ENCODE assay signal across 26 cellular contexts in the genomic region with DNA sequence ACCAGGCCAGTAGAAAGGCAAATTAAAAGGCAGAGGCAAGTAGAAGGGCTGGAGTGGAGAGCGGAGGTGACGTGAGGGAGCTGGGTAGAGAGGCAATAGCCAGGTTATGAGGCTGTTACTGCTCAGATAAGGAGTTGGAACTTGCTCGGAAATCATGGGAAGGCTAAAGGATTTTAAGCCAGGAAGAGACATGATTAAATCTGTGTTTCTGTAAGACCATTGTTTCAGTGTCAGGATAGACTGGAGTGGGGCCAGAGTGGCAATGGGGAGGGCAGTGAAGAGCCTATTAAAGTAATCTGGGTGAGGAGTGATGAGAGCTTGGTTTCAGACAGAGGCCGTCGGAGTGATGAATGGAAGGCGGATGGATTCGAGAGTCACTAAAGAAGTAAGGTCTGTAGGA. TPM values are rescaled to one million over a fixed set of nuclear protein-coding genes. Genes with fewer than 3 reads are reported as not detected.
DNase-seq lines count a peak whose midpoint lies in the region; ATAC-seq and TF ChIP-seq lines count a peak whose summit lies in the region.
"Had no signal": no experiment of that assay in that cellular context is flagged by ENCODE, and none has a peak within 500 bp of the region (broad histone marks: within the 10 kb centered on the region; RNA-seq: fewer than 3 reads in every experiment).

No MANE protein-coding gene starts in this region.

- TF ChIP-seq CTCF in BE2C (IDR thresholded peaks at IDR 0.05; ENCODE audit: low read depth, low read length) = no peak
- no peak for TF ChIP-seq CTCF in HEK293 (tag by site-specific recombination; IDR thresholded peaks at IDR 0.05)
- TF ChIP-seq CTCF in WERI-Rb-1 (IDR thresholded peaks at IDR 0.05; ENCODE audit: low read depth, low read length) = no peak
- no peak for TF ChIP-seq CTCF in heart right ventricle (IDR thresholded peaks at IDR 0.05)
- no peak for TF ChIP-seq CTCF in coronary artery (IDR thresholded peaks at IDR 0.05)

- H3K27ac ChIP-seq in HEK293 (ENCODE audit: extremely low read depth, low read depth, low read length) = no peak overlapping the region
- H3K27ac ChIP-seq in WERI-Rb-1 = no peak overlapping the region
- H3K27ac ChIP-seq in heart right ventricle = peak overlapping the region in 7 of 10 donors; percentile 30 to 68 (median 62)
- H3K27ac ChIP-seq in coronary artery = no peak overlapping the region
- H3K27ac ChIP-seq: parathyroid adenoma, tibial nerve, VCaP had no signal

- POLR2A ChIA-PET in HEK293 (lab: Yijun Ruan, JAX) = interaction anchor here (0.6 kb wide), 1 partner anchor 172 kb away, joined by 4 read pairs; no protein-coding TSS in a partner anchor

- no peaks in the 10 kb centered on the region for H3K27me3 ChIP-seq in BE2C
- H3K27me3 ChIP-seq in WERI-Rb-1 (ENCODE audit: insufficient read depth, low read depth, severe bottlenecking) = no peaks in the 10 kb centered on the region
- H3K27me3 ChIP-seq in heart right ventricle = no peaks in the 10 kb centered on the region
- H3K27me3 ChIP-seq: tibial nerve had no signal

- H3K4me3 ChIP-seq in BE2C (ENCODE audit: low read depth, low read length) (peak overlapping the region; percentile 3; the same call in 1 of the 2 replicates), HEK293 (ENCODE audit: low read depth, low read length) (no peak overlapping the region), WERI-Rb-1 (ENCODE audit: low read depth, low read length) (no peak overlapping the region), heart right ventricle (no peak overlapping the region), coronary artery (no peak overlapping the region)
- H3K4me3 ChIP-seq: tibial nerve had no signal

- CTCF ChIA-PET in HEK293 (lab: Yijun Ruan, JAX) = interaction anchor here (0.8 to 2.4 kb wide), 4 partner anchors 9 to 167 kb away, joined by 3 to 12 read pairs (median 5); no protein-coding TSS in a partner anchor

- H3K36me3 ChIP-seq in BE2C = no peaks in the 10 kb centered on the region
- H3K36me3 ChIP-seq in HEK293 (ENCODE audit: control insufficient read depth in 2 of 2, insufficient read depth in 1 of 2, low read length in 2 of 2) = no peaks in the 10 kb centered on the region
- H3K36me3 ChIP-seq in WERI-Rb-1 = no peaks in the 10 kb centered on the region
- no peaks in the 10 kb centered on the region for H3K36me3 ChIP-seq in heart right ventricle
- H3K36me3 ChIP-seq: tibial nerve had no signal

- 28 to 36% methylated on average over 7 of the region's 7 CpGs for WGBS in heart right ventricle, 2 donors

- DNase-seq in BE2C = peak; percentile 49
- DNase-seq in WERI-Rb-1 = peak; percentile 44
- peak; percentile 22 to 36 for DNase-seq in heart right ventricle
- no peak for DNase-seq in foreskin melanocyte
- no peak for DNase-seq in NK-92 treated with Interleukin-12 subunit alpha and Interleukin-12 subunit beta, amount 100 ng/mL, for 24 hours (lab: John Stamatoyannopoulos, UW)
- no peak for DNase-seq in HuH-7 (ENCODE audit: low spot score)
- DNase-seq in coronary artery (ENCODE audit: low spot score) = no peak
- DNase-seq: activated CD4-positive, alpha-beta T cell treated with anti-CD3 and anti-CD28 coated beads, Interleukin-2, amount 50 U/mL, for 4 hours; activated T-cell treated with anti-CD3 and anti-CD28 coated beads for 4 hours; CD8-positive, alpha-beta T cell; central memory CD4-positive, alpha-beta T cell; DMS53; erythroblast; KBM-7; left colon; midbrain; MV-4-11; NCI-H2081; NCI-H526; nephron progenitor cell; stimulated activated CD4-positive, alpha-beta T cell treated with anti-CD3 and anti-CD28 coated beads, Interleukin-1b, Interleukin-23, amount 100 ng/mL, for 48 hours; stimulated activated naive B cell treated with anti-CD40 and anti-IgM and Interleukin-4, amounts not matched to agents 10 μg/mL and 1 μg/mL and 100 μg/mL, for 72 hours had no signal

- peak; percentile 50 to 88 (median 67) for ATAC-seq in heart right ventricle
- ATAC-seq: CD8-positive, alpha-beta T cell; left colon; stimulated activated naive B cell treated with anti-CD40 and anti-IgM and Interleukin-4, amounts not matched to agents 10 μg/mL and 1 μg/mL and 100 μg/mL, for 72 hours had no signal

- intact Hi-C loops in heart right ventricle (cut with DNase I) = loop anchor here in 1 of 10 donors (5.0 kb wide), 1 partner anchor 638 kb away; no protein-coding TSS in a partner anchor

- no peaks in the 10 kb centered on the region for H3K9me3 ChIP-seq in BE2C
- no peaks in the 10 kb centered on the region for H3K9me3 ChIP-seq in HEK293 (ENCODE audit: control insufficient read depth, insufficient read depth, low read depth, low read length)
- H3K9me3 ChIP-seq in WERI-Rb-1 (ENCODE audit: severe bottlenecking) = no peaks in the 10 kb centered on the region
- H3K9me3 ChIP-seq in heart right ventricle = no peaks in the 10 kb centered on the region
- H3K9me3 ChIP-seq: tibial nerve had no signal

- H3K4me1 ChIP-seq in BE2C (peaks cover 5% of the 10 kb centered on the region; the same call in 1 of the 2 replicates), HEK293 (ENCODE audit: control insufficient read depth, insufficient read depth, low read length) (no peaks in the 10 kb centered on the region), heart right ventricle (peaks cover 0 to 54% (median 9%) of the 10 kb centered on the region in 9 donors)
- H3K4me1 ChIP-seq: parathyroid adenoma had no signal

TF ChIP-seq in HEK293, 187 proteins besides CTCF, POLR2A, EP300 and RAD21:
- no peak for TF ChIP-seq ZNF169 (tag by site-specific recombination; IDR thresholded peaks at IDR 0.05)
- TF ChIP-seq ZBTB17 (tag by site-specific recombination; IDR thresholded peaks at IDR 0.05) = peak; percentile 49; the same call in 1 of the 2 replicates
- TF ChIP-seq, protein P1, sequence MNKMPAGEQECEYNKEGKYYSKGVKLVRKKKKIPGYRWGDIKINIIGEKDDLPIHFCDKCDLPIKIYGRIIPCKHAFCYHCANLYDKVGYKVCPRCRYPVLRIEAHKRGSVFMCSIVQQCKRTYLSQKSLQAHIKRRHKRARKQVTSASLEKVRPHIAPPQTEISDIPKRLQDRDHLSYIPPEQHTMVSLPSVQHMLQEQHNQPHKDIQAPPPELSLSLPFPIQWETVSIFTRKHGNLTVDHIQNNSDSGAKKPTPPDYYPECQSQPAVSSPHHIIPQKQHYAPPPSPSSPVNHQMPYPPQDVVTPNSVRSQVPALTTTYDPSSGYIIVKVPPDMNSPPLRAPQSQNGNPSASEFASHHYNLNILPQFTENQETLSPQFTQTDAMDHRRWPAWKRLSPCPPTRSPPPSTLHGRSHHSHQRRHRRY (tag by site-specific recombination; IDR thresholded peaks at IDR 0.05) = no peak
- TF ChIP-seq KLF7 (tag by site-specific recombination; IDR thresholded peaks at IDR 0.05; ENCODE audit: borderline replicate concordance) = no peak

RNA-seq across cellular contexts. Expression of a gene that starts 39.0 kb away (rescaled TPM):
- polyA plus RNA-seq in BE2C (2012; ENCODE audit: insufficient read depth, insufficient read length, low read depth) = 19.7 TPM
- total RNA-seq in heart right ventricle = 10 to 100 TPM in 9 of 10 donors, 1 to 10 TPM in 1; 8.4 to 41.0 (median 23.3) TPM
- polyA plus RNA-seq in heart right ventricle = 10 to 100 TPM in 1 of 2 donors, 1 to 10 TPM in 1; 7.3 to 16.1 TPM

Comparison
In these comparisons a context has a peak if more than half of its experiments do, and no peak if none do; other contexts are left out.
1. DNase-seq: peak in BE2C (single experiment), WERI-Rb-1 (single experiment) and heart right ventricle (2 of 2); none in foreskin melanocyte (single experiment), NK-92 treated with Interleukin-12 subunit alpha and Interleukin-12 subunit beta, amount 100 ng/mL, for 24 hours (single experiment), HuH-7 (single experiment) and coronary artery (single experiment).
2. H3K27ac ChIP-seq: peak in heart right ventricle (7 of 10); none in HEK293 (single experiment), WERI-Rb-1 (single experiment) and coronary artery (0 of 2).